1 cellular context compared by ENCODE assay signal in genomic region chr20:33373735-33374605, GRCh38.
TF ChIP-seq lines count a peak whose summit lies in the region.

No MANE protein-coding gene starts in this region.

TF ChIP-seq in HepG2, 621 proteins besides CTCF, POLR2A, EP300 and RAD21 (continued from another document and continues in another):
- no peak; the same call in 1 of the 2 replicates for TF ChIP-seq ZNF275 (CRISPR knock-in tag; IDR thresholded peaks at IDR 0.05; ENCODE audit: borderline replicate concordance)
- TF ChIP-seq PRDM10 (CRISPR knock-in tag; IDR thresholded peaks at IDR 0.05; ENCODE audit: low read depth): peak; percentile 94
- no peak for TF ChIP-seq RELA (CRISPR knock-in tag; IDR thresholded peaks at IDR 0.05)
- TF ChIP-seq PCBP2 (optimal IDR thresholded peaks at IDR 0.05; ENCODE audit: low read depth, low read length, poor library complexity, severe bottlenecking): no peak
- no peak for TF ChIP-seq CENPT (CRISPR knock-in tag; IDR thresholded peaks at IDR 0.05; ENCODE audit: low read depth)
- TF ChIP-seq SMAD1 (CRISPR knock-in tag; IDR thresholded peaks at IDR 0.05; ENCODE audit: borderline replicate concordance, low read depth): no peak
- no peak; the same call in 1 of the 2 replicates for TF ChIP-seq ZNF264 (CRISPR knock-in tag; IDR thresholded peaks at IDR 0.05)
- TF ChIP-seq ZNF432 (CRISPR knock-in tag; IDR thresholded peaks at IDR 0.05; ENCODE audit: borderline replicate concordance): no peak
- TF ChIP-seq ELF3 (CRISPR knock-in tag; IDR thresholded peaks at IDR 0.05): peak; percentile 96
- TF ChIP-seq CBX1 (IDR thresholded peaks at IDR 0.05; ENCODE audit: low read depth): no peak
- peak; percentile 62; the same call in 1 of the 2 replicates for TF ChIP-seq SNAI1 (CRISPR knock-in tag; IDR thresholded peaks at IDR 0.05; ENCODE audit: borderline replicate concordance)
- 0 out of 2 replicates have a peak, but pooled peaks have one; percentile 75 for TF ChIP-seq ZFP37 (CRISPR knock-in tag; IDR thresholded peaks at IDR 0.05; ENCODE audit: borderline replicate concordance)
- TF ChIP-seq PAF1 (CRISPR knock-in tag; IDR thresholded peaks at IDR 0.05): no peak
- peak; percentile 64; the same call in 1 of the 2 replicates for TF ChIP-seq THRA (CRISPR knock-in tag; IDR thresholded peaks at IDR 0.05; ENCODE audit: borderline replicate concordance)
- peak; percentile 1; the same call in 1 of the 2 replicates for TF ChIP-seq ZNF780A (CRISPR knock-in tag; IDR thresholded peaks at IDR 0.05)
- TF ChIP-seq ZNF670 (CRISPR knock-in tag; IDR thresholded peaks at IDR 0.05; ENCODE audit: borderline replicate concordance): no peak; the same call in 1 of the 2 replicates
- no peak for TF ChIP-seq ZBTB2 (CRISPR knock-in tag; IDR thresholded peaks at IDR 0.05; ENCODE audit: low read depth)
- no peak for TF ChIP-seq EZH2 (conservative IDR thresholded peaks at IDR 0.05; ENCODE audit: low read depth, low read length)
- peak; percentile 86 for TF ChIP-seq SMARCC2 (IDR thresholded peaks at IDR 0.05)
- TF ChIP-seq ARID4A (CRISPR knock-in tag; IDR thresholded peaks at IDR 0.05; ENCODE audit: borderline replicate concordance): peak; percentile 80; the same call in 1 of the 2 replicates
- no peak for TF ChIP-seq JDP2 (CRISPR knock-in tag; IDR thresholded peaks at IDR 0.05; ENCODE audit: borderline replicate concordance)
- peak; percentile 95 for TF ChIP-seq ZNF501 (CRISPR knock-in tag; IDR thresholded peaks at IDR 0.05)
- TF ChIP-seq ELF1 (CRISPR knock-in tag; IDR thresholded peaks at IDR 0.05): peak; percentile 71
- no peak for TF ChIP-seq ZNF512 (CRISPR knock-in tag; IDR thresholded peaks at IDR 0.05)
- no peak for TF ChIP-seq CREB3 (CRISPR knock-in tag; IDR thresholded peaks at IDR 0.05)
- TF ChIP-seq ZNF513 (CRISPR knock-in tag; conservative IDR thresholded peaks at IDR 0.05): no peak
- TF ChIP-seq KLF11 (CRISPR knock-in tag; IDR thresholded peaks at IDR 0.05): peak; percentile 89; the same call in 1 of the 2 replicates
- no peak for TF ChIP-seq ZFAT (CRISPR knock-in tag; conservative IDR thresholded peaks at IDR 0.05)
- 0 out of 2 replicates have a peak, but pooled peaks have one; percentile 78 for TF ChIP-seq ZNF34 (CRISPR knock-in tag; IDR thresholded peaks at IDR 0.05; ENCODE audit: borderline replicate concordance)
- TF ChIP-seq ZFX (CRISPR knock-in tag; IDR thresholded peaks at IDR 0.05; ENCODE audit: low read depth): peak; percentile 21; the same call in 1 of the 2 replicates
- peak; percentile 96 for TF ChIP-seq RERE (CRISPR knock-in tag; IDR thresholded peaks at IDR 0.05; ENCODE audit: low read depth)
- TF ChIP-seq ISX (CRISPR knock-in tag; conservative IDR thresholded peaks at IDR 0.05): no peak
- peak; percentile 89; the same call in 1 of the 2 replicates for TF ChIP-seq GATA4 (IDR thresholded peaks at IDR 0.05; ENCODE audit: borderline replicate concordance, low read depth)
- TF ChIP-seq SP5 (CRISPR knock-in tag; IDR thresholded peaks at IDR 0.05; ENCODE audit: borderline replicate concordance, low read depth): peak; percentile 88
